ENCODE assay signal across 16 cellular contexts in the genomic region with DNA sequence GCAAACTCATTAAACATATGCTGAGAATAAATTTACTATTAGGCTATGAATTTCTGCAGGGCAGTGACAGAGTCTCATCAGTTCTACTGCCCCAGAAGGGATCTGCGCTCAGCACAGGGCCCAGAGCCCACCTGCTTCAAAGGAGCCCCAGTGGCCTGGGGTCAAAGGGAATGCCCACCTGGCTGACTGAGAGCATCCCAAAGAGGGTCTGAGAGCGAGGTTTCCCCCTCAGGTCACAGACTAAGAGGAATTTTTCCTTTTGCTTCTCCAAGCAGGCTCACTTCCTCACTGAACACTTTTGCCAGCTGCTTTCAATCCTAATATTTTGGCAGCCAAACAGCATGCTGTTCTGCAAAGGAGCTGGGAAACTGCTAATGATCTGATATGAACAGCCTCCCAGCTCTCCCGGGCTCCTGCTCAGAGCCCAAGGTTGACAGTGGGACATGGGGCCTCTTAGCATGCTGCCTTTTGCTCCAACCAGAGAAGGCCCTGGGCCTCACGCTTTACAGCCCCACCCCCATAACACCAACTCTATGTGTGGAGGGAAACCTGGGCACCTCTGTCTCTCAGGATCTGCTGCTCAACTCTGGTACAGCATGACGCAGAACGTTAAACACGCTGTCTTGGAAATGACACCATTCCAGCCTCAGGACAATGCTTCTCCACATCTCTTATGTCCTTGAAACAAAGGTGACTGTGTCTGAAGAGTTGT.
"Had no signal": no experiment of that assay in that cellular context is flagged by ENCODE, and none has a peak within 500 bp of the region (broad histone marks: within the 10 kb centered on the region; RNA-seq: fewer than 3 reads in every experiment).

No MANE protein-coding gene starts in this region.

- H3K36me3 ChIP-seq: esophagus squamous epithelium, neural progenitor cell, sigmoid colon had no signal

- H3K27me3 ChIP-seq: esophagus squamous epithelium, hepatocyte, neural progenitor cell, sigmoid colon had no signal

- DNase-seq: activated CD4-positive, CD25-positive, alpha-beta regulatory T cell treated with anti-CD3 and anti-CD28 coated beads, Interleukin-2, amount 50 U/mL, for 72 hours; activated CD8-positive, alpha-beta memory T cell treated with anti-CD3 and anti-CD28 coated beads for 24 hours; activated effector memory CD4-positive, alpha-beta T cell treated with anti-CD3 and anti-CD28 coated beads, Interleukin-2, amount 50 U/mL, for 16 hours; activated naive CD4-positive, alpha-beta T cell treated with anti-CD3 and anti-CD28 coated beads, Interleukin-2, amount 50 U/mL, for 16 hours; activated T-cell treated with anti-CD3 and anti-CD28 coated beads, Interleukin-2, amount 50 U/mL, for 72 hours; aorta; dermis blood vessel endothelial cell; effector memory CD4-positive, alpha-beta T cell; esophagus squamous epithelium; foreskin keratinocyte; left colon; naive B cell; sigmoid colon; stimulated activated CD4-positive, alpha-beta T cell treated with anti-CD3 and anti-CD28 coated beads, Interleukin-4, amount 100 ng/mL, for 24 hours had no signal

- H3K4me1 ChIP-seq: foreskin keratinocyte had no signal

- H3K27ac ChIP-seq: esophagus squamous epithelium, foreskin keratinocyte, hepatocyte, neural progenitor cell, sigmoid colon had no signal

- H3K4me3 ChIP-seq: esophagus squamous epithelium, hepatocyte, neural progenitor cell, sigmoid colon had no signal

- H3K9me3 ChIP-seq: esophagus squamous epithelium, sigmoid colon had no signal
